2 cellular contexts compared by ENCODE assay signal in the genomic region with DNA sequence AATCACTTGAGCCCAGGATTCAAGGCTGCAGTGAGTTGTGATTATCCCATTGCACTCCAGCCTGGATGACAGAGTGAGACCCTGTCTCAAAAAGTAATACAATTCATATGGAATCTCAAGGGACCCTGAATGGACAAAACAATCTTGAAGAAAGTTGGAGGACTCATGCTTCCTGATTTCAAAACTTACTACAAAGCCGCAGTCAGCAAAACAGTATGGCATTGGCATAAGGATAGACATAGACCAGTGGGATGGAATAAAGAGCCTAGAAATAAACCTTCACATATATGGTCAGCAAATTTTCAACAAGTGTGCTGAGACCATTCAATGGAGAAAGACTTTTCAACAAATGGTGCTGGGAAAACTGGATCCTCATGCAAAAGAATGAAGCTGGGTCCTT.
TF ChIP-seq lines count a peak whose summit lies in the region.

No MANE protein-coding gene starts in this region.

TF ChIP-seq in IMR-90, 13 proteins besides CTCF, POLR2A, EP300 and RAD21:
- TF ChIP-seq USF2 (IDR thresholded peaks at IDR 0.05; ENCODE audit: low read depth, low read length) (no peak), FOS (IDR thresholded peaks at IDR 0.05; ENCODE audit: low read depth, low read length) (no peak), MAFK (IDR thresholded peaks at IDR 0.05; ENCODE audit: low read depth, low read length) (peak; percentile 46), RFX5 (IDR thresholded peaks at IDR 0.05; ENCODE audit: low read depth, low read length) (no peak), BHLHE40 (IDR thresholded peaks at IDR 0.05; ENCODE audit: low read depth, low read length) (no peak)

TF ChIP-seq in HepG2, 621 proteins besides CTCF, POLR2A, EP300 and RAD21:
- TF ChIP-seq MAFF (IDR thresholded peaks at IDR 0.05; ENCODE audit: low read depth, low read length) (peak; percentile 52), KLF9 (CRISPR knock-in tag; IDR thresholded peaks at IDR 0.05; ENCODE audit: low read depth) (no peak), MAFK (conservative IDR thresholded peaks at IDR 0.05 in 1 of 2, IDR thresholded peaks at IDR 0.05 in 1 of 2; ENCODE audit: low read length in 2 of 2) (peak; percentile 76)
